Comparison of ENCODE assay signal across 23 cellular contexts in genomic region chr6:106874481-106874880, GRCh38.
"Had no signal": no experiment of that assay in that cellular context is flagged by ENCODE, and none has a peak within 500 bp of the region (broad histone marks: within the 10 kb centered on the region; RNA-seq: fewer than 3 reads in every experiment).

No MANE protein-coding gene starts in this region.

- H3K9me3 ChIP-seq: lower lobe of right lung, testis, upper lobe of right lung, vagina had no signal

- H3K36me3 ChIP-seq: gastroesophageal sphincter, left ventricle myocardium inferior, lower lobe of right lung, spleen, tibial nerve, upper lobe of right lung, vagina had no signal

- H3K4me1 Mint-ChIP-seq: naive B cell; nephron; stimulated activated naive B cell treated with anti-CD40 and anti-IgM and Interleukin-4, amounts not matched to agents 10 μg/mL and 1 μg/mL and 100 μg/mL, for 72 hours; stimulated activated naive CD8-positive, alpha-beta T cell treated with anti-CD3 and anti-CD28 coated beads, Interleukin-15, amount 100 ng/mL, for 72 hours had no signal

- H3K9me3 Mint-ChIP-seq: effector memory CD8-positive, alpha-beta T cell had no signal

- H3K27me3 ChIP-seq: gastroesophageal sphincter, spleen, testis, tibial nerve, upper lobe of right lung, vagina had no signal

- H3K4me3 ChIP-seq: gastroesophageal sphincter, left ventricle myocardium inferior, lower lobe of right lung, spleen, testis, tibial nerve, upper lobe of right lung, vagina had no signal

- ATAC-seq: effector memory CD8-positive, alpha-beta T cell; gastroesophageal sphincter; lower lobe of right lung; sciatic nerve; stimulated activated naive B cell treated with anti-CD40 and anti-IgM and Interleukin-4, amounts not matched to agents 10 μg/mL and 1 μg/mL and 100 μg/mL, for 72 hours; stimulated activated naive CD8-positive, alpha-beta T cell treated with anti-CD3 and anti-CD28 coated beads, Interleukin-15, amount 100 ng/mL, for 72 hours; upper lobe of right lung had no signal

- H3K4me1 ChIP-seq: gastroesophageal sphincter, left ventricle myocardium inferior, lower lobe of right lung, spleen, testis, tibial nerve, upper lobe of right lung, vagina had no signal

- H3K27ac Mint-ChIP-seq: dendritic cell treated with granulocyte-macrophage colony-stimulating factor and Interleukin-4, amounts not matched to agents 40 ng/mL and 50 ng/mL, for 4 days; effector memory CD8-positive, alpha-beta T cell; naive B cell; stimulated activated naive B cell treated with anti-CD40 and anti-IgM and Interleukin-4, amounts not matched to agents 10 μg/mL and 1 μg/mL and 100 μg/mL, for 72 hours; stimulated activated naive CD8-positive, alpha-beta T cell treated with anti-CD3 and anti-CD28 coated beads, Interleukin-15, amount 100 ng/mL, for 72 hours had no signal

- DNase-seq: effector memory CD8-positive, alpha-beta T cell; erythroblast; glutamatergic neuron; islet precursor cell; left ventricle myocardium inferior; lower lobe of right lung; mesenchymal stem cell; midbrain; naive B cell; spleen; stimulated activated CD4-positive, alpha-beta T cell treated with anti-CD3 and anti-CD28 coated beads, Interleukin-15, amount 100 ng/mL, for 24 hours; stimulated activated CD4-positive, alpha-beta T cell treated with anti-CD3 and anti-CD28 coated beads, Interleukin-1b, Interleukin-23, amount 100 ng/mL, for 48 hours; stimulated activated CD4-positive, alpha-beta T cell treated with anti-CD3 and anti-CD28 coated beads, Interleukin-4, amount 100 ng/mL, for 24 hours; stimulated activated naive B cell treated with anti-CD40 and anti-IgM and Interleukin-4, amounts not matched to agents 10 μg/mL and 1 μg/mL and 100 μg/mL, for 72 hours; stimulated activated naive CD8-positive, alpha-beta T cell treated with anti-CD3 and anti-CD28 coated beads, Interleukin-15, amount 100 ng/mL, for 72 hours; testis; upper lobe of right lung had no signal

- H3K27me3 Mint-ChIP-seq: dendritic cell treated with granulocyte-macrophage colony-stimulating factor and Interleukin-4, amounts not matched to agents 40 ng/mL and 50 ng/mL, for 4 days; naive B cell; stimulated activated naive B cell treated with anti-CD40 and anti-IgM and Interleukin-4, amounts not matched to agents 10 μg/mL and 1 μg/mL and 100 μg/mL, for 72 hours had no signal

- H3K4me3 Mint-ChIP-seq: dendritic cell treated with granulocyte-macrophage colony-stimulating factor and Interleukin-4, amounts not matched to agents 40 ng/mL and 50 ng/mL, for 4 days; effector memory CD8-positive, alpha-beta T cell; nephron; stimulated activated naive B cell treated with anti-CD40 and anti-IgM and Interleukin-4, amounts not matched to agents 10 μg/mL and 1 μg/mL and 100 μg/mL, for 72 hours; stimulated activated naive CD8-positive, alpha-beta T cell treated with anti-CD3 and anti-CD28 coated beads, Interleukin-15, amount 100 ng/mL, for 72 hours had no signal

- H3K27ac ChIP-seq: gastroesophageal sphincter, left ventricle myocardium inferior, lower lobe of right lung, spleen, testis, tibial nerve, upper lobe of right lung, vagina had no signal
